17 cellular contexts compared by ENCODE assay signal in the genomic region with DNA sequence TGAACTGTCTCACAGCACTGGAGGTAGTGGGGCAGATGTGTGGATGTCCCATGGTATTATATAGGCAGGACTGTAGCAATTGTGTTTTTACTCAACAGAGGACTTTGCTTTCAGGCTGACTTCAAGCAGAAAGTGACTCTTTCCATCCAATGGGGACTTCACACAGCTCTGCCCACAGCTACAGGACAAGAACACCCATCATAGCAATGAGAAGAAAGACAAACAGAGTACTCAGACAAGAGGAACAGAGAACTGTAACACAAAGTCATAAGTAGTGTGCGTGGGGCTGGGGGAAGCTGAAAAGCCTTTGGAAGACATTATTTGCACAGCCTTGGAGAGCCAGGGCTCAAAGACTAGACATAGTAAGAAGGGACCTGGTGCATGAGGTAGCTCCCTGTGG.
"Had no signal": no experiment of that assay in that cellular context is flagged by ENCODE, and none has a peak within 500 bp of the region (broad histone marks: within the 10 kb centered on the region; RNA-seq: fewer than 3 reads in every experiment).

No MANE protein-coding gene starts in this region.

- H3K36me3 Mint-ChIP-seq: WTC11 had no signal

- H3K4me1 ChIP-seq: breast epithelium, transverse colon had no signal

- H3K9me3 Mint-ChIP-seq: nephron, WTC11 had no signal

- H3K27ac ChIP-seq: ascending aorta, breast epithelium, transverse colon had no signal

- DNase-seq: activated CD4-positive, alpha-beta T cell treated with anti-CD3 and anti-CD28 coated beads for 4 hours; activated CD8-positive, alpha-beta memory T cell treated with anti-CD3 and anti-CD28 coated beads, Interleukin-2, amount 50 U/mL, for 48 hours; cerebellar nuclear complex; effector CD8-positive, alpha-beta T cell; foreskin fibroblast; glutamatergic neuron; kidney glomerular epithelial cell; nucleus accumbens; posterior cingulate gyrus; retina; stimulated activated naive CD4-positive, alpha-beta T cell; transverse colon had no signal

- H3K36me3 ChIP-seq: breast epithelium, transverse colon had no signal

- ATAC-seq: WTC11 had no signal

- H3K27ac Mint-ChIP-seq: nephron; T-helper 1 cell treated with Interleukin-12 subunit alpha and Interleukin-12 subunit beta and Interleukin-4 antibody, amounts not matched to agents 30 μg/mL and 1 μg/mL, for 36 hours; WTC11 had no signal

- H3K27me3 ChIP-seq: ascending aorta, breast epithelium, transverse colon had no signal

- H3K4me3 ChIP-seq: ascending aorta, breast epithelium, transverse colon had no signal

- H3K9me3 ChIP-seq: ascending aorta, breast epithelium, transverse colon had no signal

- H3K4me3 Mint-ChIP-seq: nephron; T-helper 1 cell treated with Interleukin-12 subunit alpha and Interleukin-12 subunit beta and Interleukin-4 antibody, amounts not matched to agents 30 μg/mL and 1 μg/mL, for 36 hours; WTC11 had no signal

- H3K4me1 Mint-ChIP-seq: WTC11 had no signal
